Comparison of ENCODE assay signal across 7 cellular contexts in the genomic region with DNA sequence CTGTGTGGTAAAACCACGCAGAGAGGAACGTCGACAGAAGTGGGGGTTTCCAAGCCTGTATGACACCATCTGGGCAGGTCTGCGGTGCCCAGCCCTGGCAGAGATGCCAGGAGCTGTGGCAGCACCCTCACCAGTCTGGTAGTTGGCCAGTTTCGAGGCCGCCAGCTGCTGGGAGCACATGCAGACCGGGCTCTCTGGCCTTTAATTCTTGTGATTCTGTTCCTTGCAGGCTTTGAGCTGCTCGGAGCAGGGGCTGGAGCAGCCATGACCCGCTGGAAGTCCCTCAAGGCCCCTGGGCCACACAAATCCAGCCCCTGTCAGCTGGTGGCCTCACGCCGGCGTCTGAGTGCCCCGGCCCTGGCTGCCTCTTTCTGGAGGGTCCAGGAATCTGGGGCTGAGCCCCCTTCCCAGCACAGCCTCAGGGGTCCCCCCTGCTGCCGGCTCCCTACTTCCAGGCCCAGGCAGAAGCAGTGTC. TPM values are rescaled to one million over a fixed set of nuclear protein-coding genes. Genes with fewer than 3 reads are reported as not detected.
"Had no signal": no experiment of that assay in that cellular context is flagged by ENCODE, and none has a peak within 500 bp of the region (broad histone marks: within the 10 kb centered on the region; RNA-seq: fewer than 3 reads in every experiment).

No MANE protein-coding gene starts in this region.

RNA-seq across cellular contexts. Expression of gene KCNJ12, which starts 36.1 kb away (rescaled TPM):
- total RNA-seq: activated CD4-positive, alpha-beta memory T cell treated with anti-CD3 and anti-CD28 coated beads, Interleukin-2, amount 10 ng/mL, durations not matched to agents 7 days and 5 days; activated CD4-positive, alpha-beta T cell treated with anti-CD3 and anti-CD28 coated beads for 36 hours; activated CD8-positive, alpha-beta memory T cell treated with anti-CD3 and anti-CD28 coated beads for 36 hours; activated naive CD4-positive, alpha-beta T cell treated with anti-CD3 and anti-CD28 coated beads for 36 hours; activated naive CD8-positive, alpha-beta T cell treated with anti-CD3 and anti-CD28 coated beads for 36 hours; T-helper 2 cell treated with Interferon-gamma antibody and Interleukin-4, amounts not matched to agents 100 ng/mL and 5 ng/mL, for 36 hours had no signal
- polyA plus RNA-seq: IgD-negative memory B cell had no signal
